ENCODE assay signal across 1 cellular context in genomic region chr2:161417428-161418274, GRCh38.
A peak's percentile ranks its signal among the peaks of the same experiment; 100 is the strongest.
TF ChIP-seq lines count a peak whose summit lies in the region.

No MANE protein-coding gene starts in this region.

TF ChIP-seq in H1, 55 proteins besides CTCF, POLR2A, EP300 and RAD21 (continued from another document):
- TF ChIP-seq RNF2 (IDR thresholded peaks at IDR 0.05; ENCODE audit: borderline replicate concordance, low read depth, low read length, missing control alignments, poor library complexity, severe bottlenecking) (peak; percentile 3), HDAC2 (IDR thresholded peaks at IDR 0.05; ENCODE audit: borderline replicate concordance in 1 of 2, low read depth in 2 of 2, low read length in 2 of 2) (no peak), SIX5 (IDR thresholded peaks at IDR 0.05; ENCODE audit: low read depth, low read length) (no peak), JUND (IDR thresholded peaks at IDR 0.05; ENCODE audit: low read length) (no peak), SUZ12 (IDR thresholded peaks at IDR 0.05; ENCODE audit: low read length) (peak; percentile 31), CHD7 (IDR thresholded peaks at IDR 0.05; ENCODE audit: insufficient replicate concordance, low read length) (peak; percentile 36), EGR1 (IDR thresholded peaks at IDR 0.05; ENCODE audit: borderline replicate concordance, low read depth, low read length) (no peak), PHF8 (conservative IDR thresholded peaks at IDR 0.05; ENCODE audit: low read depth, low read length) (no peak), KDM4A (IDR thresholded peaks at IDR 0.05; ENCODE audit: low read depth, low read length, severe bottlenecking) (no peak)
